1 cellular context compared by ENCODE assay signal in genomic region chr13:28528848-28529247, GRCh38.
TF ChIP-seq lines count a peak whose summit lies in the region.

No MANE protein-coding gene starts in this region.

TF ChIP-seq in H1, 55 proteins besides CTCF, POLR2A, EP300 and RAD21 (continued from another document):
- TF ChIP-seq CREB1 (IDR thresholded peaks at IDR 0.05): no peak
- no peak for TF ChIP-seq CBX8 (IDR thresholded peaks at IDR 0.05; ENCODE audit: borderline replicate concordance, low read depth, low read length)
- TF ChIP-seq CTBP2 (IDR thresholded peaks at IDR 0.05; ENCODE audit: borderline replicate concordance, insufficient read depth, insufficient read length, low read length): no peak
